In genomic region chr2:83899271-83899670, GRCh38 we compare ENCODE assay signal across 23 cellular contexts.
"Had no signal": no experiment of that assay in that cellular context is flagged by ENCODE, and none has a peak within 500 bp of the region (broad histone marks: within the 10 kb centered on the region; RNA-seq: fewer than 3 reads in every experiment).

No MANE protein-coding gene starts in this region.

- ATAC-seq: HepG2, Panc1, Right ventricle myocardium inferior, SK-N-SH treated with all-trans-retinoic acid at 6 μM for 48 hours had no signal

- H3K9me3 ChIP-seq: MG63, SJCRH30 had no signal

- H3K27ac ChIP-seq: RWPE1, SJCRH30 had no signal

- H3K27me3 ChIP-seq: MG63 had no signal

- H3K36me3 ChIP-seq: MG63, SJCRH30 had no signal

- H3K4me3 ChIP-seq: MG63, SJCRH30 had no signal

- DNase-seq: IMR-90, Kasumi-1, KG1, MG63, NCI-H1092, NCI-H1105 treated with DMSO at 0.1 percent for 48 hours, NCI-H1417 treated with DMSO at 0.1 percent for 48 hours, NCI-H146, NCI-H1694 treated with DMSO at 0.1 percent for 48 hours, NCI-H1930, NCI-H2081, NCI-H2107, NCI-H2227 treated with DMSO at 0.1 percent for 48 hours, NCI-H524, NCI-H526 treated with DMSO at 0.1 percent for 48 hours, NCI-H748 treated with DMSO at 0.1 percent for 48 hours, SHP77 treated with DMSO at 0.1 percent for 48 hours, SJCRH30 had no signal

- H3K4me1 ChIP-seq: SJCRH30 had no signal
